ENCODE assay signal across 8 cellular contexts in genomic region chr6:53796451-53796780, GRCh38. TPM values are rescaled to one million over a fixed set of nuclear protein-coding genes. Genes with fewer than 3 reads are reported as not detected.
A peak's percentile ranks its signal among the peaks of the same experiment; 100 is the strongest.
DNase-seq lines count a peak whose midpoint lies in the region; ATAC-seq and TF ChIP-seq lines count a peak whose summit lies in the region.

No MANE protein-coding gene starts in this region.

- H3K9me3 ChIP-seq in left ventricle myocardium inferior (replicated peaks) (no peaks in the 10 kb centered on the region), mesodermal cell (ENCODE audit: control insufficient read depth, low read length) (no peaks in the 10 kb centered on the region), upper lobe of right lung (no peaks in the 10 kb centered on the region)

- CTCF ChIA-PET in MCF 10A (lab: Yijun Ruan, JAX): interaction anchor here (0.6 to 4.4 kb wide), 11 partner anchors 9 to 168 kb away, joined by 3 to 33 read pairs (median 6); no protein-coding TSS in a partner anchor

- peak overlapping the region; percentile 92 for H3K4me3 Mint-ChIP-seq in MCF 10A (ENCODE audit: unreplicated experiment)

- WGBS in mesodermal cell (ENCODE audit: insufficient coverage in 2 of 2), 2 experiments: 67 to 85% methylated on average over 3 of the region's 3 CpGs

- H3K4me1 Mint-ChIP-seq in MCF 10A (ENCODE audit: insufficient read depth, unreplicated experiment): peaks cover 36% of the 10 kb centered on the region

- ATAC-seq in Right ventricle myocardium superior (ENCODE audit: poor library complexity) (no peak), upper lobe of right lung (no peak), HG03280 (IDR thresholded peaks at IDR 0.05; ENCODE audit: unreplicated experiment) (no peak)
- ATAC-seq in activated CD4-positive, CD25-positive, alpha-beta regulatory T cell treated with anti-CD3 and anti-CD28 coated beads, Interleukin-2, amount 50 U/mL, for 24 hours: no peak

- peak overlapping the region; percentile 83 for H3K27ac Mint-ChIP-seq in MCF 10A (ENCODE audit: low read depth, unreplicated experiment)

- no peaks in the 10 kb centered on the region for H3K36me3 ChIP-seq in left ventricle myocardium inferior
- H3K36me3 ChIP-seq in mesodermal cell (ENCODE audit: control insufficient read depth, insufficient read depth, low read length): no peaks in the 10 kb centered on the region
- no peaks in the 10 kb centered on the region for H3K36me3 ChIP-seq in upper lobe of right lung

- peak overlapping the region; percentile 88 for H3K4me3 ChIP-seq in left ventricle myocardium inferior
- peak overlapping the region; percentile 72 for H3K4me3 ChIP-seq in mesodermal cell (ENCODE audit: extremely low read depth, insufficient read depth, low read length, poor library complexity, severe bottlenecking)
- peak overlapping the region; percentile 84 for H3K4me3 ChIP-seq in upper lobe of right lung

- BruUV-seq in MCF 10A (replicated peaks; lab: Mats Ljungman, UMichigan): TSS peak; percentile 31

- no peaks in the 10 kb centered on the region for H3K9me3 Mint-ChIP-seq in MCF 10A (ENCODE audit: unreplicated experiment)

- H3K4me1 ChIP-seq in left ventricle myocardium inferior: peaks cover 37% of the 10 kb centered on the region
- H3K4me1 ChIP-seq in mesodermal cell (ENCODE audit: control insufficient read depth, insufficient read depth, low read length, poor library complexity, severe bottlenecking): peaks cover 12% of the 10 kb centered on the region
- peaks cover 11% of the 10 kb centered on the region for H3K4me1 ChIP-seq in upper lobe of right lung

- H3K27ac ChIP-seq in left ventricle myocardium inferior (replicated peaks) (peak overlapping the region; percentile 83), mesodermal cell (ENCODE audit: low read depth, low read length, severe bottlenecking) (no peak overlapping the region), upper lobe of right lung (peak overlapping the region; percentile 72)

- H3K27me3 ChIP-seq in left ventricle myocardium inferior (ENCODE audit: low read depth): no peaks in the 10 kb centered on the region
- no peaks in the 10 kb centered on the region for H3K27me3 ChIP-seq in upper lobe of right lung

- POLR2A ChIA-PET in MCF 10A (lab: Yijun Ruan, JAX): interaction anchor here (0.5 to 8.7 kb wide), 28 partner anchors 10 to 252 kb away, joined by 3 to 266 read pairs (median 8); partner anchors contain the start of gene GCLC

- H3K27me3 Mint-ChIP-seq in MCF 10A (ENCODE audit: insufficient read depth, unreplicated experiment): no peaks in the 10 kb centered on the region

- no peaks in the 10 kb centered on the region for H3K36me3 Mint-ChIP-seq in MCF 10A (ENCODE audit: insufficient read depth, unreplicated experiment)

- intact Hi-C loops in left ventricle myocardium inferior (cut with micrococcal nuclease) (loop anchor here (10.0 kb wide), 2 partner anchors 128 to 158 kb away; no protein-coding TSS in a partner anchor), Right ventricle myocardium superior (cut with DNase I) (no loop called here), MCF 10A (cut with micrococcal nuclease) (loop anchor here (10.0 kb wide), 1 partner anchor 302 kb away; no protein-coding TSS in a partner anchor), upper lobe of right lung (cut with DNase I) (no loop called here)

- TF ChIP-seq CTCF in left ventricle myocardium inferior (IDR thresholded peaks at IDR 0.05; ENCODE audit: borderline replicate concordance) (no peak), MCF 10A (IDR thresholded peaks at IDR 0.05; ENCODE audit: unreplicated experiment) (no peak), upper lobe of right lung (IDR thresholded peaks at IDR 0.05) (no peak)

- no peak for DNase-seq in left ventricle myocardium inferior
- DNase-seq in Right ventricle myocardium superior: no peak
- no peak for DNase-seq in MCF 10A (ENCODE audit: unreplicated experiment)
- DNase-seq in upper lobe of right lung: no peak
- DNase-seq in stimulated activated CD4-positive, alpha-beta T cell treated with anti-CD3 and anti-CD28 coated beads, Interleukin-12 subunit alpha, Interleukin-12 subunit beta, amount 100 ng/mL, for 4 hours: no peak

RNA-seq across cellular contexts. Expression of gene LRRC1, which starts 1.6 kb away (rescaled TPM):
- total RNA-seq in left ventricle myocardium inferior: 2.7 TPM
- total RNA-seq in Right ventricle myocardium superior: 1.8 TPM
- total RNA-seq in MCF 10A (2022): 16.0 and 18.6 TPM in 2 replicates
- 5.1 TPM for polyA plus RNA-seq in mesodermal cell (2013, experiment 1 of 2)
- polyA plus RNA-seq in mesodermal cell (2013, experiment 2 of 2): 6.5 TPM
- total RNA-seq in upper lobe of right lung: 22.3 TPM

Comparison
In these comparisons a context has a peak if more than half of its experiments do, and no peak if none do; other contexts are left out.
1. intact Hi-C loops: an anchor here in left ventricle myocardium inferior (10.0 kb wide) and MCF 10A (10.0 kb wide); none called in Right ventricle myocardium superior and upper lobe of right lung.